Comparison of ENCODE assay signal across 1 cellular context in genomic region chr9:97498846-97499245, GRCh38. TPM values are rescaled to one million over a fixed set of nuclear protein-coding genes. Genes with fewer than 3 reads are reported as not detected.
"Had no signal": no experiment of that assay in that cellular context is flagged by ENCODE, and none has a peak within 500 bp of the region (broad histone marks: within the 10 kb centered on the region; RNA-seq: fewer than 3 reads in every experiment).

No MANE protein-coding gene starts in this region.

RNA-seq across cellular contexts. Expression of gene TMOD1, which starts 2.6 kb away (rescaled TPM):
- total RNA-seq: foreskin keratinocyte had no signal
- polyA plus RNA-seq: foreskin keratinocyte had no signal
